In genomic region chrX:49039598-49040375, GRCh38 we compare ENCODE assay signal across 8 cellular contexts. TPM values are rescaled to one million over a fixed set of nuclear protein-coding genes. Genes with fewer than 3 reads are reported as not detected.
DNase-seq lines count a peak whose midpoint lies in the region; ATAC-seq and TF ChIP-seq lines count a peak whose summit lies in the region.

No MANE protein-coding gene starts in this region.

- H3K36me3 ChIP-seq in iPS-15b (ENCODE audit: control insufficient read depth, insufficient read depth, low read length) = peaks cover 34% of the 10 kb centered on the region
- peaks cover 9 to 40% (median 16%) of the 10 kb centered on the region in 4 donors for H3K36me3 ChIP-seq in sigmoid colon

- H3K9me3 ChIP-seq in T-helper 17 cell (ENCODE audit: control insufficient read depth, low read length, poor library complexity, severe bottlenecking) (no peaks in the 10 kb centered on the region), iPS-15b (ENCODE audit: control insufficient read depth, insufficient read depth, low read length) (no peaks in the 10 kb centered on the region), sigmoid colon (no peaks in the 10 kb centered on the region)

- peak overlapping the region; percentile 70 for H3K9ac ChIP-seq in iPS-15b (ENCODE audit: low read depth, low read length)

- H3K4me3 ChIP-seq in iPS-15b (ENCODE audit: low read depth, low read length) (peak overlapping the region; percentile 83), sigmoid colon (peak overlapping the region; percentile 10 to 90 (median 76))

- 14 to 16% methylated on average over 9 of the region's 9 CpGs for WGBS in sigmoid colon, 2 donors

- TF ChIP-seq CTCF in brain (conservative IDR thresholded peaks at IDR 0.05) = no peak
- no peak for TF ChIP-seq CTCF in sigmoid colon (IDR thresholded peaks at IDR 0.05)

- intact Hi-C loops in sigmoid colon (cut with DNase I) = loop anchor here (5.0 to 10.0 kb wide), 4 partner anchors 37 to 1385 kb away; partner anchors contain the start of genes ELK1, GRIPAP1, MAGIX and PIM2

- no peak for TF ChIP-seq POLR2A in sigmoid colon (IDR thresholded peaks at IDR 0.05)

- H3K9me3 Mint-ChIP-seq in brain = peaks cover 0 to 12% (median 0%) of the 10 kb centered on the region in 5 experiments

- H3K36me3 Mint-ChIP-seq in T-helper 17 cell (ENCODE audit: low read depth) = peaks cover 3% of the 10 kb centered on the region
- peaks cover 39% of the 10 kb centered on the region for H3K36me3 Mint-ChIP-seq in brain

- H3K27me3 ChIP-seq in iPS-15b (ENCODE audit: control insufficient read depth, insufficient read depth, low read length) (no peaks in the 10 kb centered on the region), sigmoid colon (no peaks in the 10 kb centered on the region)

- no peak for ATAC-seq in T-helper 17 cell
- no peak for ATAC-seq in HG03460 (IDR thresholded peaks at IDR 0.05; ENCODE audit: unreplicated experiment)

- peak; percentile 92 for DNase-seq in DMS 273 (lab: John Stamatoyannopoulos, UW; ENCODE audit: unreplicated experiment)
- DNase-seq in LHCN-M2 (ENCODE audit: low read depth) = peak; percentile 91
- peak in 2 of 3 donors; percentile 22 to 29 for DNase-seq in T-helper 17 cell
- peak; percentile 93 for DNase-seq in sigmoid colon
- DNase-seq in cerebellum (ENCODE audit: low spot score) = no peak

- H3K4me1 Mint-ChIP-seq in T-helper 17 cell (peaks cover 30% of the 10 kb centered on the region), brain (peaks cover 47% of the 10 kb centered on the region)

- no peak overlapping the region for H3K4me3 Mint-ChIP-seq in T-helper 17 cell
- H3K4me3 Mint-ChIP-seq in brain = peak overlapping the region; percentile 95 to 99 (median 97)

- H3K27ac Mint-ChIP-seq in T-helper 17 cell (peak overlapping the region; percentile 68), brain (peak overlapping the region; percentile 83 to 99 (median 91))

- TF ChIP-seq EP300 in sigmoid colon (IDR thresholded peaks at IDR 0.05) = no peak

- H3K27ac ChIP-seq in sigmoid colon = peak overlapping the region; percentile 95 to 100 (median 98)

- H3K27me3 Mint-ChIP-seq in T-helper 17 cell (no peaks in the 10 kb centered on the region), brain (peaks cover 6% of the 10 kb centered on the region)

- H3K4me1 ChIP-seq in iPS-15b (ENCODE audit: control insufficient read depth, insufficient read depth, low read length) (peaks cover 6% of the 10 kb centered on the region), sigmoid colon (peaks cover 0 to 24% (median 22%) of the 10 kb centered on the region in 4 donors)

RNA-seq across cellular contexts. Expression of gene TFE3, which starts 3.4 kb away (rescaled TPM):
- total RNA-seq in LHCN-M2 (2014; rRNA removed) (58.9 and 61.5 TPM in 2 replicates), T-helper 17 cell (10 to 100 TPM; 38.9 to 46.4 TPM), sigmoid colon (10 to 100 TPM; 38.3 to 69.8 (median 56.0) TPM), cerebellum (10.8 TPM)
- 65.9 TPM for polyA plus RNA-seq in LHCN-M2 (2012)
- polyA plus RNA-seq in brain (ENCODE audit: insufficient read depth, low read depth, low replicate concordance) (45.7 TPM), sigmoid colon (10 to 100 TPM; 21.0 to 32.6 (median 30.9) TPM)

RNA-seq across cellular contexts. Expression of gene CCDC120, which starts 19.0 kb away (rescaled TPM):
- total RNA-seq in LHCN-M2 (2014; rRNA removed) = not detected in 2 replicates
- 0.02 TPM for polyA plus RNA-seq in LHCN-M2 (2012)
- 10 to 100 TPM; 10.8 to 11.8 TPM for total RNA-seq in T-helper 17 cell
- polyA plus RNA-seq in brain (ENCODE audit: insufficient read depth, low read depth, low replicate concordance) = 6.9 TPM
- 1 to 10 TPM in 3 of 4 donors, under 1 TPM in 1; 0.71 to 3.9 (median 1.3) TPM for total RNA-seq in sigmoid colon
- 1 to 10 TPM; 4.2 to 7.6 (median 4.2) TPM for polyA plus RNA-seq in sigmoid colon
- 4.3 TPM for total RNA-seq in cerebellum

RNA-seq across cellular contexts. Expression of gene PRAF2, which starts 34.0 kb away (rescaled TPM):
- 17.5 and 18.5 TPM in 2 replicates for total RNA-seq in LHCN-M2 (2014; rRNA removed)
- polyA plus RNA-seq in LHCN-M2 (2012) = 84.0 TPM
- 10 to 100 TPM; 18.8 to 20.6 TPM for total RNA-seq in T-helper 17 cell
- polyA plus RNA-seq in brain (ENCODE audit: insufficient read depth, low read depth, low replicate concordance) = 167 TPM
- total RNA-seq in sigmoid colon = 10 to 100 TPM; 18.2 to 20.2 (median 19.0) TPM
- 10 to 100 TPM in 1 of 3 donors, 1 to 10 TPM in 2; 2.8 to 15.2 (median 8.4) TPM for polyA plus RNA-seq in sigmoid colon
- total RNA-seq in cerebellum = 9.0 TPM

RNA-seq across cellular contexts. Expression of gene GRIPAP1, which starts 37.7 kb away (rescaled TPM):
- total RNA-seq in LHCN-M2 (2014; rRNA removed) (22.3 and 25.5 TPM in 2 replicates), T-helper 17 cell (100 to 1,000 TPM; 107 to 123 TPM), sigmoid colon (10 to 100 TPM; 19.7 to 63.1 (median 29.7) TPM), cerebellum (25.6 TPM)
- polyA plus RNA-seq in LHCN-M2 (2012) = 19.7 TPM
- polyA plus RNA-seq in brain (ENCODE audit: insufficient read depth, low read depth, low replicate concordance) (51.1 TPM), sigmoid colon (10 to 100 TPM; 14.4 to 42.0 (median 18.3) TPM)

RNA-seq across cellular contexts. Expression of gene WDR45, which starts 39.9 kb away (rescaled TPM):
- total RNA-seq in LHCN-M2 (2014; rRNA removed) = 44.9 and 52.1 TPM in 2 replicates
- polyA plus RNA-seq in LHCN-M2 (2012) = 57.9 TPM
- total RNA-seq in T-helper 17 cell = 10 to 100 TPM; 69.9 to 73.5 TPM
- polyA plus RNA-seq in brain (ENCODE audit: insufficient read depth, low read depth, low replicate concordance) = 67.6 TPM
- 100 to 1,000 TPM in 1 of 4 donors, 10 to 100 TPM in 3; 78.5 to 102 (median 93.5) TPM for total RNA-seq in sigmoid colon
- 10 to 100 TPM; 49.5 to 57.1 (median 55.5) TPM for polyA plus RNA-seq in sigmoid colon
- 19.2 TPM for total RNA-seq in cerebellum
